19 cellular contexts compared by ENCODE assay signal in genomic region chr6:1777921-1778692, GRCh38.
"Had no signal": no experiment of that assay in that cellular context is flagged by ENCODE, and none has a peak within 500 bp of the region (broad histone marks: within the 10 kb centered on the region; RNA-seq: fewer than 3 reads in every experiment).

No MANE protein-coding gene starts in this region.

- H3K27ac ChIP-seq: epithelial cell of prostate, foreskin keratinocyte, neural progenitor cell, psoas muscle, stomach had no signal

- DNase-seq: activated CD4-positive, alpha-beta T cell treated with anti-CD3 and anti-CD28 coated beads, Interleukin-2, amount 50 U/mL, for 1 hour; activated CD8-positive, alpha-beta memory T cell treated with anti-CD3 and anti-CD28 coated beads, Interleukin-2, amount 50 U/mL, for 48 hours; activated effector memory CD4-positive, alpha-beta T cell treated with anti-CD3 and anti-CD28 coated beads, Interleukin-2, amount 50 U/mL, for 16 hours; activated naive CD4-positive, alpha-beta T cell treated with anti-CD3 and anti-CD28 coated beads, Interleukin-2, amount 50 U/mL, for 16 hours; activated T-cell treated with anti-CD3 and anti-CD28 coated beads, Interleukin-2, amount 50 U/mL, for 72 hours; dorsolateral prefrontal cortex; foreskin keratinocyte; hippocampal formation; left colon; psoas muscle; small intestine; stimulated activated CD4-positive, alpha-beta T cell treated with anti-CD3 and anti-CD28 coated beads, Interleukin-15, amount 100 ng/mL, for 24 hours; stimulated activated CD4-positive, alpha-beta T cell treated with anti-CD3 and anti-CD28 coated beads, Interleukin-2, amount 100 ng/mL, for 48 hours; stomach had no signal

- H3K27me3 ChIP-seq: dorsolateral prefrontal cortex, foreskin keratinocyte, neural progenitor cell, stomach had no signal

- H3K36me3 ChIP-seq: neural progenitor cell, stomach had no signal

- H3K4me3 ChIP-seq: dorsolateral prefrontal cortex, lung, neural progenitor cell, psoas muscle, stomach had no signal

- H3K9me3 Mint-ChIP-seq: activated T-cell treated with anti-CD3 and anti-CD28 coated beads, Interleukin-2, amount 50 U/mL, for 72 hours; neural progenitor cell; T-helper 1 cell treated with Interleukin-12 subunit alpha and Interleukin-12 subunit beta and Interleukin-4 antibody, amounts not matched to agents 30 μg/mL and 1 μg/mL, for 36 hours had no signal

- H3K4me3 Mint-ChIP-seq: activated T-cell treated with anti-CD3 and anti-CD28 coated beads, Interleukin-2, amount 50 U/mL, for 72 hours; neural progenitor cell; T-helper 1 cell treated with Interleukin-12 subunit alpha and Interleukin-12 subunit beta and Interleukin-4 antibody, amounts not matched to agents 30 μg/mL and 1 μg/mL, for 36 hours had no signal

- ATAC-seq: activated CD4-positive, CD25-positive, alpha-beta regulatory T cell treated with anti-CD3 and anti-CD28 coated beads, Interleukin-2, amount 50 U/mL, for 24 hours; activated T-cell treated with anti-CD3 and anti-CD28 coated beads, Interleukin-2, amount 50 U/mL, for 72 hours; foreskin keratinocyte; left colon had no signal

- H3K9me3 ChIP-seq: psoas muscle, stomach had no signal

- H3K4me1 ChIP-seq: foreskin keratinocyte, neural progenitor cell, psoas muscle had no signal

- H3K27ac Mint-ChIP-seq: activated T-cell treated with anti-CD3 and anti-CD28 coated beads, Interleukin-2, amount 50 U/mL, for 72 hours; neural progenitor cell; T-helper 1 cell treated with Interleukin-12 subunit alpha and Interleukin-12 subunit beta and Interleukin-4 antibody, amounts not matched to agents 30 μg/mL and 1 μg/mL, for 36 hours had no signal
